Comparison of ENCODE assay signal across 8 cellular contexts in the genomic region with DNA sequence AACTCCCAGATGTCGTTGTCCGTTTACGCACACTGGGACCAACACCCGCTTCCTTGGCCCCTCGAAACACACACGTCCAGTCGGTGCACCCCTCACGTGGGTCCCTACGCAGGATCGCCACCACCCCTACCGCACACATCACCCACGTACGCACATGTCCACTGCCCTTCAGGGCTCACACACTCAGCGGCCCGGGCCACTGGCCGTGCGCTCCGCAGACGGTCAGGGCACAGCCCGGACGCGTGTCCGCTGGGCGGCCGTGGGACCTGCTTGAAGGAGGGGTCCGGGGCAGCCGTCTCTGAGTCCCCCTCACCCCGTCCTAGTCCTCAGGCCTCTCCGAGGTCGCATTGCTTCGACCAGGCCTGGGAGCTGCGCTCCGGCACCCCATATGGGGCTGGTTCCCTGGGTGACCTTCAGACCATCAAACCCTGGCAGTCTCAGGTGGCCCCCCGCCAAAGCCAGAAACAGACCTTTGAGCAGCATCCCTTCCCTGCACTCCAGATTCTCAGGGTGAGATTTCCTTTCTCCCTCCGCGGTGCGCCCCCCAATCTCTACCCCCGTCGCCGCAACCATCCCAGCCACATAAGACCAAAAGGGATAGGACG. TPM values are rescaled to one million over a fixed set of nuclear protein-coding genes. Genes with fewer than 3 reads are reported as not detected.
A peak's percentile ranks its signal among the peaks of the same experiment; 100 is the strongest.
DNase-seq lines count a peak whose midpoint lies in the region; ATAC-seq lines count a peak whose summit lies in the region.

No MANE protein-coding gene starts in this region.

- peak overlapping the region; percentile 4 to 50 for H3K4me3 ChIP-seq in aorta (ENCODE audit: low read length in 2 of 2)

- peaks cover under 1% of the 10 kb centered on the region for H3K9me3 ChIP-seq in aorta (ENCODE audit: control insufficient read depth, low read length)

- ATAC-seq in naive B cell (ENCODE audit: low read depth in 2 of 2), result no peak
- ATAC-seq in aorta (ENCODE audit: low FRiP score), result peak; percentile 62
- ATAC-seq in GM21576 (IDR thresholded peaks at IDR 0.05; ENCODE audit: unreplicated experiment), result no peak

- H3K27me3 Mint-ChIP-seq in naive B cell, result peaks cover 38 to 56% (median 54%) of the 10 kb centered on the region in 3 donors

- H3K36me3 ChIP-seq in aorta (ENCODE audit: control insufficient read depth in 1 of 2, insufficient read depth in 2 of 2, low read length in 1 of 2), result no peaks in the 10 kb centered on the region

- peak; percentile 18 for DNase-seq in stimulated activated CD4-positive, alpha-beta T cell treated with anti-CD3 and anti-CD28 coated beads, Interleukin-15, amount 100 ng/mL, for 24 hours
- DNase-seq in stimulated activated CD4-positive, alpha-beta T cell treated with anti-CD3 and anti-CD28 coated beads, Interleukin-4, amount 100 ng/mL, for 24 hours, result no peak
- DNase-seq in dermis blood vessel endothelial cell (peak; percentile 6), naive B cell (no peak), aorta (no peak), NCI-H2107 treated with DMSO at 0.1 percent for 48 hours (lab: John Stamatoyannopoulos, UW; ENCODE audit: unreplicated experiment) (no peak), NCI-H1436 (lab: John Stamatoyannopoulos, UW) (no peak)

- H3K4me1 Mint-ChIP-seq in naive B cell, result peaks cover 20 to 33% (median 25%) of the 10 kb centered on the region in 3 donors

- peak overlapping the region in 4 of 6 donors; percentile 0 to 66 (median 41) for H3K27ac Mint-ChIP-seq in naive B cell

- no peaks in the 10 kb centered on the region for H3K36me3 Mint-ChIP-seq in naive B cell

- H3K27me3 ChIP-seq in aorta (ENCODE audit: control insufficient read depth in 1 of 2, insufficient read depth in 2 of 2, low read length in 1 of 2), result no peaks in the 10 kb centered on the region

- H3K27ac ChIP-seq in aorta (ENCODE audit: low read depth in 1 of 2, low read length in 2 of 2), result no peak overlapping the region

- no peaks in the 10 kb centered on the region for H3K9me3 Mint-ChIP-seq in naive B cell

- 10 to 12% methylated on average over 39 to 41 of the region's 41 CpGs for WGBS in aorta, 2 donors

- intact Hi-C loops in aorta (cut with DNase I), result loop anchor here (1.0 to 10.0 kb wide), 6 partner anchors 168 to 328 kb away; a partner anchor contains a TSS

- H3K4me3 Mint-ChIP-seq in naive B cell, result peak overlapping the region; percentile 48 to 91 (median 86)

- H3K4me1 ChIP-seq in aorta (ENCODE audit: control insufficient read depth in 1 of 2, insufficient read depth in 2 of 2, low read length in 2 of 2), result no peaks in the 10 kb centered on the region

RNA-seq across cellular contexts. Expression of a gene that starts 0.9 kb away (rescaled TPM):
- total RNA-seq in dermis blood vessel endothelial cell, result 75.1 and 80.5 TPM in 2 replicates
- not detected for polyA plus RNA-seq in naive B cell (ENCODE audit: low read depth in 6 of 6)
- total RNA-seq in aorta, result 10 to 100 TPM; 10.3 to 41.1 TPM
- polyA plus RNA-seq in aorta, result 1 to 10 TPM; 1.8 to 7.7 TPM

Comparison
In these comparisons a context has a peak if more than half of its experiments do, and no peak if none do; other contexts are left out.
1. DNase-seq: peak in stimulated activated CD4-positive, alpha-beta T cell treated with anti-CD3 and anti-CD28 coated beads, Interleukin-15, amount 100 ng/mL, for 24 hours (single experiment) and dermis blood vessel endothelial cell (single experiment); none in stimulated activated CD4-positive, alpha-beta T cell treated with anti-CD3 and anti-CD28 coated beads, Interleukin-4, amount 100 ng/mL, for 24 hours (single experiment), naive B cell (single experiment), aorta (0 of 2), NCI-H2107 treated with DMSO at 0.1 percent for 48 hours (single experiment) and NCI-H1436 (single experiment).